ENCODE assay signal across 1 cellular context in genomic region chr17:17053446-17054379, GRCh38.
TF ChIP-seq lines count a peak whose summit lies in the region.

No MANE protein-coding gene starts in this region.

TF ChIP-seq in IMR-90, 13 proteins besides CTCF, POLR2A, EP300 and RAD21 (continued from another document):
- TF ChIP-seq BHLHE40 (IDR thresholded peaks at IDR 0.05; ENCODE audit: low read depth, low read length) (no peak), MAFK (IDR thresholded peaks at IDR 0.05; ENCODE audit: low read depth, low read length) (no peak), MXI1 (IDR thresholded peaks at IDR 0.05; ENCODE audit: borderline replicate concordance, low read depth, low read length) (no peak), RFX5 (IDR thresholded peaks at IDR 0.05; ENCODE audit: low read depth, low read length) (no peak), ELK1 (IDR thresholded peaks at IDR 0.05; ENCODE audit: borderline replicate concordance, low read depth, low read length) (no peak), NFE2L2 (IDR thresholded peaks at IDR 0.05; ENCODE audit: low read depth, low read length) (no peak)
